Comparison of ENCODE assay signal across 13 cellular contexts in the genomic region with DNA sequence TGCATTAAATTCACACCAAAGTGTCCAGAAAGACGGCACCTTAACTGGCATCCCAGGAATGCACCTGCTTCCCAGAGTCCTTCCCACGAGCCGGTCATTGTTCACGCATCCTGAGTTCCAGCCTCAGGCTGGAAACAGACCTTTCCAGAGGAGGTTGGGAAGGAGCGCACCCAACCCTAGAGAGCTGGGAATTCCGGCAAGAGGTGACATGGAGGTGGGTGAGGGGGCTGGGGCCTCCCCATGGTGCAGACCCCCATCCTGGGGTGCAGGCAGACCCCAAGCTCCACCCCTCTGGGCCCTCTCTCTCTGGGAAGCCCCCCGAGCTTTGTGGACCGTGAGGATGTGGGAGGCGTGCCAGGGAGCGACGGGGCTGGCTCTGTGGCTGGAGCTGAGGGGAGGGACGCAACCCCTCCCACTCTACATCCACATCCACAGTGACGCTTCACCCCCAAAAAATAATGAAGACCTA. TPM values are rescaled to one million over a fixed set of nuclear protein-coding genes. Genes with fewer than 3 reads are reported as not detected.
"Had no signal": no experiment of that assay in that cellular context is flagged by ENCODE, and none has a peak within 500 bp of the region (broad histone marks: within the 10 kb centered on the region; RNA-seq: fewer than 3 reads in every experiment).

No MANE protein-coding gene starts in this region.

- H3K4me3 ChIP-seq: cardiac muscle cell, hepatocyte, thyroid gland had no signal

- H3K27ac ChIP-seq: lower lobe of right lung, neutrophil, thyroid gland had no signal

- H3K27me3 ChIP-seq: cardiac muscle cell, esophagus muscularis mucosa, hepatocyte, thyroid gland had no signal

- H3K27me3 Mint-ChIP-seq: activated CD4-positive, alpha-beta memory T cell treated with anti-CD3 and anti-CD28 coated beads, Interleukin-2, amount 10 ng/mL, durations not matched to agents 7 days and 5 days; activated CD8-positive, alpha-beta memory T cell treated with anti-CD3 and anti-CD28 coated beads, Interleukin-2, amount 10 ng/mL, durations not matched to agents 7 days and 5 days; activated T-helper 17 cell treated with anti-CD3 and anti-CD28 coated beads, Interleukin-2, amount 50 U/mL, for 72 hours had no signal

- H3K36me3 Mint-ChIP-seq: natural killer cell had no signal

- H3K9me3 Mint-ChIP-seq: activated CD4-positive, alpha-beta memory T cell treated with anti-CD3 and anti-CD28 coated beads, Interleukin-2, amount 10 ng/mL, durations not matched to agents 7 days and 5 days; activated naive CD8-positive, alpha-beta T cell treated with anti-CD3 and anti-CD28 coated beads for 36 hours; activated T-helper 17 cell treated with anti-CD3 and anti-CD28 coated beads, Interleukin-2, amount 50 U/mL, for 72 hours; dendritic cell treated with granulocyte-macrophage colony-stimulating factor and Interleukin-4, amounts not matched to agents 40 ng/mL and 50 ng/mL, for 4 days; natural killer cell had no signal

- H3K9me3 ChIP-seq: esophagus muscularis mucosa, lower lobe of right lung, neutrophil, thyroid gland had no signal

- H3K79me2 ChIP-seq: hepatocyte had no signal

- H3K27ac Mint-ChIP-seq: activated CD4-positive, alpha-beta memory T cell treated with anti-CD3 and anti-CD28 coated beads, Interleukin-2, amount 10 ng/mL, durations not matched to agents 7 days and 5 days had no signal

RNA-seq across cellular contexts. Expression of a gene that starts 28.3 kb away (rescaled TPM):
- total RNA-seq: activated CD4-positive, alpha-beta memory T cell treated with anti-CD3 and anti-CD28 coated beads, Interleukin-2, amount 10 ng/mL, durations not matched to agents 7 days and 5 days; activated CD8-positive, alpha-beta memory T cell treated with anti-CD3 and anti-CD28 coated beads, Interleukin-2, amount 10 ng/mL, durations not matched to agents 7 days and 5 days; activated T-helper 17 cell treated with anti-CD3 and anti-CD28 coated beads, Interleukin-2, amount 50 U/mL, for 72 hours; chondrocyte; natural killer cell had no signal
